Comparison of ENCODE assay signal across 8 cellular contexts in genomic region chr7:128167316-128167691, GRCh38.
DNase-seq lines count a peak whose midpoint lies in the region; ATAC-seq and TF ChIP-seq lines count a peak whose summit lies in the region.

No MANE protein-coding gene starts in this region.

- H3K4me3 Mint-ChIP-seq in T-cell = peak overlapping the region; percentile 64 to 78 (median 71)
- peak overlapping the region; percentile 63 to 90 (median 76) for H3K4me3 Mint-ChIP-seq in naive thymus-derived CD8-positive, alpha-beta T cell

- POLR2A ChIA-PET in T-cell (lab: Charles Lee) = interaction anchor here in 1 of 2 donors (0.7 kb wide), 1 partner anchor 34 kb away, joined by 5 read pairs; no protein-coding TSS in a partner anchor
- POLR2A ChIA-PET in naive thymus-derived CD8-positive, alpha-beta T cell (lab: Charles Lee) = no interaction called here

- intact Hi-C loops in esophagus muscularis mucosa (cut with DNase I) = no loop called here

- no peak for TF ChIP-seq CTCF in LNCaP clone FGC (IDR thresholded peaks at IDR 0.05; ENCODE audit: control insufficient read depth, extremely low read depth, insufficient read depth)
- no peak for TF ChIP-seq CTCF in esophagus muscularis mucosa (IDR thresholded peaks at IDR 0.05)

- H3K27ac ChIP-seq in esophagus muscularis mucosa (replicated peaks in 1 of 4) = no peak overlapping the region

- no peaks in the 10 kb centered on the region for H3K9me3 ChIP-seq in esophagus muscularis mucosa

- H3K27me3 Mint-ChIP-seq in T-cell = peaks cover 56 to 80% of the 10 kb centered on the region in 2 donors
- peaks cover 37 to 71% (median 53%) of the 10 kb centered on the region in 5 donors for H3K27me3 Mint-ChIP-seq in naive thymus-derived CD8-positive, alpha-beta T cell

- H3K27me3 ChIP-seq in esophagus muscularis mucosa = peaks cover 0 to 100% (median 50%) of the 10 kb centered on the region in 4 donors

- peaks cover 17 to 31% (median 27%) of the 10 kb centered on the region in 4 donors for H3K4me1 ChIP-seq in esophagus muscularis mucosa

- H3K27ac Mint-ChIP-seq in T-cell = no peak overlapping the region
- no peak overlapping the region for H3K27ac Mint-ChIP-seq in naive thymus-derived CD8-positive, alpha-beta T cell

- no peak for TF ChIP-seq EP300 in esophagus muscularis mucosa (IDR thresholded peaks at IDR 0.05)

- H3K36me3 Mint-ChIP-seq in T-cell = no peaks in the 10 kb centered on the region
- H3K36me3 Mint-ChIP-seq in naive thymus-derived CD8-positive, alpha-beta T cell = peaks cover 0 to 2% (median 0%) of the 10 kb centered on the region in 3 donors

- CTCF ChIA-PET in T-cell (lab: Charles Lee) = no interaction called here

- H3K4me1 Mint-ChIP-seq in T-cell = peaks cover 18 to 32% (median 23%) of the 10 kb centered on the region in 3 donors
- peaks cover 12 to 28% (median 18%) of the 10 kb centered on the region in 4 donors for H3K4me1 Mint-ChIP-seq in naive thymus-derived CD8-positive, alpha-beta T cell

- H3K4me3 ChIP-seq in LNCaP clone FGC (ENCODE audit: low read depth, low read length) = peak overlapping the region; percentile 29; the same call in 1 of the 2 replicates
- peak overlapping the region; percentile 49 to 60 (median 51) for H3K4me3 ChIP-seq in esophagus muscularis mucosa

- ATAC-seq in T-cell (replicated peaks in 1 of 4) = peak; percentile 10 to 51 (median 19)
- peak; percentile 36 to 47 for ATAC-seq in naive thymus-derived CD8-positive, alpha-beta T cell
- no peak for ATAC-seq in GM18858 (IDR thresholded peaks at IDR 0.05; ENCODE audit: unreplicated experiment)
- ATAC-seq in GM19395 (IDR thresholded peaks at IDR 0.05; ENCODE audit: unreplicated experiment) = no peak
- no peak for ATAC-seq in HG03108 (IDR thresholded peaks at IDR 0.05; ENCODE audit: unreplicated experiment)

- H3K9me3 Mint-ChIP-seq in T-cell = peaks cover 0 to 3% (median 0%) of the 10 kb centered on the region in 3 donors
- H3K9me3 Mint-ChIP-seq in naive thymus-derived CD8-positive, alpha-beta T cell = peaks cover 0 to 2% (median 0%) of the 10 kb centered on the region in 9 donors

- peak; percentile 41 for DNase-seq in DMS 273 treated with DMSO at 0.1 percent for 48 hours (lab: John Stamatoyannopoulos, UW)
- DNase-seq in LNCaP clone FGC (ENCODE audit: low read depth) = no peak
- peak in 2 of 34 experiments; percentile 6 to 15 for DNase-seq in T-cell
- no peak for DNase-seq in esophagus muscularis mucosa (ENCODE audit: extremely low spot score)
- DNase-seq in naive thymus-derived CD8-positive, alpha-beta T cell = no peak

- no peaks in the 10 kb centered on the region for H3K36me3 ChIP-seq in esophagus muscularis mucosa

- WGBS in esophagus muscularis mucosa = 0% methylated on average over 1 of the region's 38 CpGs

- no peak for TF ChIP-seq POLR2A in esophagus muscularis mucosa (IDR thresholded peaks at IDR 0.05; ENCODE audit: low read depth)

Comparison
In these comparisons a context has a peak if more than half of its experiments do, and no peak if none do; other contexts are left out.
1. ATAC-seq: peak in T-cell (4 of 4) and naive thymus-derived CD8-positive, alpha-beta T cell (2 of 2); none in GM18858 (single experiment), GM19395 (single experiment) and HG03108 (single experiment).